ENCODE assay signal across 1 cellular context in the genomic region with DNA sequence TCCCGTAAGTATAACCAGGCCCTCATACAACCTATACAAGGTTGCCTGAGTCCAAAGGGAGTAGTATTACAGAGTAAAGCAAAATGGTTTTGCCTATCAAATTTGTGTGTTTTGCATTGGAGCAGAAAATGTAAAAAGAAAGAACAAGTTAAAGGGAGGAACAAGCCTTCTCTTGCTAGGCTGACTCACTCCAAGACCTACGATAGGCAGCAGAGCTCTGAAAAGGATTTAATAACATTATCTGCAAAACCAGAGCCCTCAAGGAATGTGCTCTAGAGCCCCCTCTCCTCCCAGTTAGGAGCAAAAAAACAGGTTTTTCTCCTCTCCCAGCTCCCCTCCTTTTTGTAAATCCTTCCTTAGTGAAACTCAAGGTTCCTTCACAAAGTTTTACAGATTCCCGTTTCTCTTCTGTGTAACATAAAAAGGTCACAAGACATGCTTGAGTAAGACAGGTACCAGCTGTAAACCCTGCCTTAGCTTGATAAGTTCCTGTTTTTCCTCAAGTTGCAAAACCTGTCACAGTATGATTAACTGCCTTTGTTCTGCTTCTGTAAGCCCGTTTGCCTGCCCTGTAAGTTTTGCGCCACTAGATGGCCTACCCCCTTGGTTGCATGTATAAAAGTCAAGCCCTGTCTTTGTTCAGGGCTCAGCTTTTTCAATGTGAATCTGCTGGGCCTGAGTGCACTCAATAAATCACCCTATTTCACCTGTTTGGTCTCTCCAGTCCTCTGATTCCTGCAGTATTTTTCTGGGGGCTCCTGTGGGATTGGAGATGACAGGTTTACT.
TF ChIP-seq lines count a peak whose summit lies in the region.

No MANE protein-coding gene starts in this region.

TF ChIP-seq in GM12878, 131 proteins besides CTCF, POLR2A, EP300 and RAD21 (continued from another document):
- TF ChIP-seq ZNF687 (IDR thresholded peaks at IDR 0.05) (no peak), PKNOX1 (IDR thresholded peaks at IDR 0.05) (peak; percentile 87)
